1 cellular context compared by ENCODE assay signal in genomic region chr9:76090909-76091308, GRCh38.
TF ChIP-seq lines count a peak whose summit lies in the region.

No MANE protein-coding gene starts in this region.

TF ChIP-seq in GM23338, 12 proteins besides CTCF, POLR2A, EP300 and RAD21 (continued from another document):
- TF ChIP-seq ZNF462 (CRISPR knock-in tag; IDR thresholded peaks at IDR 0.05) (no peak), JUNB (IDR thresholded peaks at IDR 0.05; ENCODE audit: unreplicated experiment) (no peak), ZNF331 (CRISPR knock-in tag; IDR thresholded peaks at IDR 0.05; ENCODE audit: low read depth) (no peak), ZNF114 (CRISPR knock-in tag; IDR thresholded peaks at IDR 0.05) (no peak), EZH2phosphoT487 (IDR thresholded peaks at IDR 0.05; ENCODE audit: unreplicated experiment) (no peak), CREB1 (CRISPR knock-in tag; IDR thresholded peaks at IDR 0.05; ENCODE audit: low read depth) (no peak), STAT1 (IDR thresholded peaks at IDR 0.05; ENCODE audit: unreplicated experiment) (no peak), REST (IDR thresholded peaks at IDR 0.05; ENCODE audit: unreplicated experiment) (no peak), EZH2 (IDR thresholded peaks at IDR 0.05; ENCODE audit: low read depth, unreplicated experiment) (no peak)
TF ChIP-seq in GM23338: peak in this region for 0.
